In the genomic region with DNA sequence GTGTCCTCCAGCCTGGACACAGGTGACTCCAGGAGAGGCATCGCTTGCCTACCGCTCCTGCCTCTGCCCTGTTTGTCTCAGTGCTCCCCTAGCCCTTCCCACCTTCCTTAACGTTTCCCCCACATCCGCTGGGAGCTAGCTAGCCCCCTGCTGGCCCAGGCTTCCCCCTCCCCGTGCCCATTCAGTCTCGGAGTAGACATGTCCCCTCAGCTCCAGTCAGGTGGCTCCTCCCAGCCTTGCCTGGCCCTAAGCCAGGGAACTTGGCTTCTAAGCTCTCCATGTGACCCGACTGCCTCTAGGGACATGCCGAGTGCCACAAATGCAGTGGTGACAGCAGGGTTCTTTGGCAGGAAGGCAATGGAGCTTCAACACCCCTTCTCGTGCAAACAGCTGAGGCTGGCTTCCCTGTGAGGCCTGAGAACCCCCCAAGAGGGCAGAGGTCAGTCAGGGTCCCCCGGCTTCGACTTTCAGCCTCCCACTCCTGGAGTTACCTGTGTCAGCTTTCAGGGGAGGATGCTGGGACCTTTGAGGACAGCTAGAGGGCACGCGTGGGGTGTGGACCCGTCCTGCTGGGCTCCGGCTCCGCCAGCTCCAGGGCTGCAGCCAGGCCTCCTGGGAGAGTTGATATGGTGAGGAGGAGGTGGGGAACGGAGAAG, we compare ENCODE assay signal across 8 cellular contexts. TPM values are rescaled to one million over a fixed set of nuclear protein-coding genes. Genes with fewer than 3 reads are reported as not detected.
DNase-seq lines count a peak whose midpoint lies in the region; ATAC-seq, FAIRE-seq and TF ChIP-seq lines count a peak whose summit lies in the region.

No MANE protein-coding gene starts in this region.

- TF ChIP-seq CTCF in breast epithelium (IDR thresholded peaks at IDR 0.05), result no peak
- no peak for TF ChIP-seq CTCF in MCF 10A (IDR thresholded peaks at IDR 0.05; ENCODE audit: unreplicated experiment)
- no peak for TF ChIP-seq CTCF in kidney (IDR thresholded peaks at IDR 0.05; ENCODE audit: borderline replicate concordance, extremely low read depth, insufficient read depth)

- POLR2A ChIA-PET in MCF 10A (lab: Yijun Ruan, JAX), result interaction anchor here (0.7 kb wide), 2 partner anchors 17 to 83 kb away, joined by 3 read pairs; no protein-coding TSS in a partner anchor

- CTCF ChIA-PET in MCF 10A (lab: Yijun Ruan, JAX), result interaction anchor here (0.6 to 1.3 kb wide), 2 partner anchors 11 to 157 kb away, joined by 3 to 5 read pairs; no protein-coding TSS in a partner anchor

- H3K9me3 ChIP-seq in breast epithelium (no peaks in the 10 kb centered on the region), iPS-15b (ENCODE audit: control insufficient read depth, insufficient read depth, low read length) (no peaks in the 10 kb centered on the region), kidney (ENCODE audit: control insufficient read depth in 1 of 2, low read length in 2 of 2) (no peaks in the 10 kb centered on the region)

- H3K36me3 ChIP-seq in breast epithelium (no peaks in the 10 kb centered on the region), iPS-15b (ENCODE audit: control insufficient read depth, insufficient read depth, low read length) (peaks cover 19% of the 10 kb centered on the region), kidney (ENCODE audit: control insufficient read depth in 1 of 2, insufficient read depth in 2 of 2, low read length in 2 of 2) (no peaks in the 10 kb centered on the region)

- BruUV-seq in MCF 10A (replicated peaks; lab: Mats Ljungman, UMichigan), result no TSS peak

- FAIRE-seq in kidney (lab: Jason Lieb, UNC), result no peak

- no peak for ATAC-seq in GM21576 (IDR thresholded peaks at IDR 0.05; ENCODE audit: unreplicated experiment)
- no peak for ATAC-seq in HG02571 (IDR thresholded peaks at IDR 0.05; ENCODE audit: unreplicated experiment)
- no peak for ATAC-seq in GM18517 (IDR thresholded peaks at IDR 0.05; ENCODE audit: unreplicated experiment)

- H3K4me3 Mint-ChIP-seq in MCF 10A (ENCODE audit: unreplicated experiment), result no peak overlapping the region

- peak overlapping the region; percentile 57 for H3K9ac ChIP-seq in iPS-15b (ENCODE audit: low read depth, low read length)
- no peak overlapping the region for H3K9ac ChIP-seq in kidney (ENCODE audit: low read length in 2 of 2)

- H3K4me3 ChIP-seq in breast epithelium (peak overlapping the region in 1 of 3 donors; percentile 24), iPS-15b (ENCODE audit: low read depth, low read length) (no peak overlapping the region), kidney (ENCODE audit: low read length in 2 of 2) (no peak overlapping the region)

- no peaks in the 10 kb centered on the region for H3K9me3 Mint-ChIP-seq in MCF 10A (ENCODE audit: unreplicated experiment)

- H3K27ac ChIP-seq in breast epithelium (no peak overlapping the region), kidney (ENCODE audit: low read depth in 2 of 2, low read length in 2 of 2) (no peak overlapping the region)

- no peaks in the 10 kb centered on the region for H3K36me3 Mint-ChIP-seq in MCF 10A (ENCODE audit: insufficient read depth, unreplicated experiment)

- intact Hi-C loops in breast epithelium (cut with DNase I; ENCODE audit: low total_unique reads) (no loop called here), MCF 10A (cut with micrococcal nuclease) (no loop called here), kidney (cut with DNase I) (no loop called here)

- no peak overlapping the region for H3K27ac Mint-ChIP-seq in MCF 10A (ENCODE audit: low read depth, unreplicated experiment)

- no peak for TF ChIP-seq POLR2A in breast epithelium (IDR thresholded peaks at IDR 0.05)

- peaks cover 11% of the 10 kb centered on the region for H3K27me3 Mint-ChIP-seq in MCF 10A (ENCODE audit: insufficient read depth, unreplicated experiment)

- H3K4me1 Mint-ChIP-seq in MCF 10A (ENCODE audit: insufficient read depth, unreplicated experiment), result peaks cover 5% of the 10 kb centered on the region

- H3K4me1 ChIP-seq in breast epithelium (no peaks in the 10 kb centered on the region), iPS-15b (ENCODE audit: control insufficient read depth, insufficient read depth, low read length) (peaks cover 23% of the 10 kb centered on the region), kidney (ENCODE audit: control insufficient read depth in 1 of 2, insufficient read depth in 1 of 2, low read depth in 1 of 2, low read length in 2 of 2) (peaks cover 0 to 8% of the 10 kb centered on the region in 2 donors)

- DNase-seq in breast epithelium (ENCODE audit: low spot score in 2 of 2), result peak; percentile 75 to 83
- DNase-seq in MCF 10A (ENCODE audit: unreplicated experiment), result no peak
- peak; percentile 52 for DNase-seq in NCI-H82 treated with DMSO at 0.1 percent for 48 hours (lab: John Stamatoyannopoulos, UW; ENCODE audit: unreplicated experiment)
- no peak for DNase-seq in kidney

- H3K27me3 ChIP-seq in breast epithelium (peaks cover 0 to 4% of the 10 kb centered on the region in 2 donors), iPS-15b (ENCODE audit: control insufficient read depth, insufficient read depth, low read length) (no peaks in the 10 kb centered on the region)

RNA-seq across cellular contexts. Expression of a gene that starts 16.2 kb away (rescaled TPM):
- total RNA-seq in breast epithelium, result under 1 TPM; under 0.01 to 0.15 (median under 0.01) TPM
- total RNA-seq in MCF 10A (2022), result 0.05 and 0.07 TPM in 2 replicates
- 0.28 TPM for total RNA-seq in kidney
- polyA plus RNA-seq in kidney (ENCODE audit: insufficient read depth, low read depth, low replicate concordance), result 0.17 TPM

RNA-seq across cellular contexts. Expression of a gene that starts 26.8 kb away (rescaled TPM):
- 10 to 100 TPM; 31.8 to 58.7 (median 47.7) TPM for total RNA-seq in breast epithelium
- 40.1 and 46.3 TPM in 2 replicates for total RNA-seq in MCF 10A (2022)
- 36.8 TPM for total RNA-seq in kidney
- 51.7 TPM for polyA plus RNA-seq in kidney (ENCODE audit: insufficient read depth, low read depth, low replicate concordance)

RNA-seq across cellular contexts. Expression of a gene that starts 28.2 kb away (rescaled TPM):
- total RNA-seq in breast epithelium (10 to 100 TPM; 61.9 to 74.7 (median 66.4) TPM), MCF 10A (2022) (68.4 and 73.1 TPM in 2 replicates), kidney (66.1 TPM)
- polyA plus RNA-seq in kidney (ENCODE audit: insufficient read depth, low read depth, low replicate concordance), result 140 TPM

RNA-seq across cellular contexts. Expression of a gene that starts 43.7 kb away (rescaled TPM):
- total RNA-seq in breast epithelium, result 10 to 100 TPM; 10.2 to 17.0 (median 16.5) TPM
- total RNA-seq in MCF 10A (2022), result 3.9 and 4.3 TPM in 2 replicates
- total RNA-seq in kidney, result 8.1 TPM
- 11.2 TPM for polyA plus RNA-seq in kidney (ENCODE audit: insufficient read depth, low read depth, low replicate concordance)

RNA-seq across cellular contexts. Expression of a gene that starts 53.1 kb away (rescaled TPM):
- total RNA-seq in breast epithelium, result 10 to 100 TPM; 14.1 to 32.1 (median 31.3) TPM
- 16.0 and 16.3 TPM in 2 replicates for total RNA-seq in MCF 10A (2022)
- 22.5 TPM for total RNA-seq in kidney
- polyA plus RNA-seq in kidney (ENCODE audit: insufficient read depth, low read depth, low replicate concordance), result 66.6 TPM

Comparison
In these comparisons a context has a peak if more than half of its experiments do, and no peak if none do; other contexts are left out.
1. DNase-seq: peak in breast epithelium (2 of 2) and NCI-H82 treated with DMSO at 0.1 percent for 48 hours (single experiment); none in MCF 10A (single experiment) and kidney (single experiment).